ENCODE assay signal across 8 cellular contexts in the genomic region with DNA sequence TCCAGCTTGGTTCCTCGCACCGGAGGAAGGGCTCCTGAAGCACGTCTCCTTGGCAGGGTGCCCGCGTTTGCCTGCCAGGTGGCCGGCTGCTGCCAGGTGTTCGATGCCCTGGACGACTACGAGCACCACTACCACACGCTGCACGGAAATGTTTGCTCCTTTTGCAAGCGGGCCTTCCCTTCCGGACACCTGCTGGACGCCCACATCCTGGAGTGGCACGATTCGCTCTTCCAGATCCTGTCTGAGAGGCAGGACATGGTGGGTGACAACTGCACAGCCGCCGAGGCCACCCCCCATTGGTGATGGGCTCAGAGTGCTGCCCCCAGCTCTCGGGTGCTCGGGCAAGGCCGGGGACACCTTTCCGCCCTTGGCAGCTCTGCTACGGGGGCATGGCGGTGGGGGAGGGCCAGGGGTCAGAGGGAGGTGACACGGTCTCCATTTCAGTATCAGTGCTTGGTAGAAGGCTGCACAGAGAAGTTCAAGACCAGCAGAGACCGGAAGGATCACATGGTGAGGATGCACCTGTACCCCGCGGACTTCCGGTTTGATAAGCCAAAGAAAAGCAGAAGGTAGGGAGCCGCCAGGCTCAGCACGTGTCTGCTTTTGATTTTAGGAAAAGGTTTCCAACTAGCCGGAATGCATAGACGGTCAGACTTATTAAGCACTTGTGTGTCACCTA. TPM values are rescaled to one million over a fixed set of nuclear protein-coding genes. Genes with fewer than 3 reads are reported as not detected.
DNase-seq lines count a peak whose midpoint lies in the region; ATAC-seq and TF ChIP-seq lines count a peak whose summit lies in the region.

No MANE protein-coding gene starts in this region.

- peak overlapping the region; percentile 76 to 88 (median 81) for H3K4me3 Mint-ChIP-seq in CD8-positive, alpha-beta memory T cell
- peak overlapping the region; percentile 65 for H3K4me3 Mint-ChIP-seq in natural killer cell treated with Interleukin-12 subunit alpha and Interleukin-12 subunit beta and Interleukin-15 and Interleukin-18, amount 100 ng/mL, for 72 hours

- POLR2A ChIA-PET in CD8-positive, alpha-beta memory T cell (lab: Charles Lee): no interaction called here

- TF ChIP-seq POLR2A in body of pancreas (IDR thresholded peaks at IDR 0.05) (no peak), lower leg skin (IDR thresholded peaks at IDR 0.05) (no peak)

- no peak overlapping the region for H3K4me3 ChIP-seq in CD8-positive, alpha-beta memory T cell (ENCODE audit: low read length)
- H3K4me3 ChIP-seq in body of pancreas: no peak overlapping the region
- H3K4me3 ChIP-seq in lower leg skin (ENCODE audit: low read depth, poor library complexity, severe bottlenecking): no peak overlapping the region

- peaks cover 22 to 31% (median 24%) of the 10 kb centered on the region in 3 donors for H3K4me1 Mint-ChIP-seq in CD8-positive, alpha-beta memory T cell
- peaks cover 19 to 26% of the 10 kb centered on the region in 2 donors for H3K4me1 Mint-ChIP-seq in natural killer cell treated with Interleukin-12 subunit alpha and Interleukin-12 subunit beta and Interleukin-15 and Interleukin-18, amount 100 ng/mL, for 72 hours (ENCODE audit: low read depth in 2 of 2)

- peaks cover 0 to 51% (median 8%) of the 10 kb centered on the region in 3 donors for H3K36me3 Mint-ChIP-seq in CD8-positive, alpha-beta memory T cell
- H3K36me3 Mint-ChIP-seq in natural killer cell treated with Interleukin-12 subunit alpha and Interleukin-12 subunit beta and Interleukin-15 and Interleukin-18, amount 100 ng/mL, for 72 hours: no peaks in the 10 kb centered on the region

- H3K27ac Mint-ChIP-seq in CD8-positive, alpha-beta memory T cell: peak overlapping the region; percentile 11 to 84 (median 74)
- H3K27ac Mint-ChIP-seq in natural killer cell treated with Interleukin-12 subunit alpha and Interleukin-12 subunit beta and Interleukin-15 and Interleukin-18, amount 100 ng/mL, for 72 hours: peak overlapping the region in 1 of 2 donors; percentile 95

- H3K27me3 ChIP-seq in CD8-positive, alpha-beta memory T cell (ENCODE audit: insufficient read depth, low read length, poor library complexity, severe bottlenecking): no peaks in the 10 kb centered on the region
- no peaks in the 10 kb centered on the region for H3K27me3 ChIP-seq in body of pancreas

- peaks cover 0 to 7% of the 10 kb centered on the region in 2 donors for H3K27me3 Mint-ChIP-seq in CD8-positive, alpha-beta memory T cell
- no peaks in the 10 kb centered on the region for H3K27me3 Mint-ChIP-seq in natural killer cell treated with Interleukin-12 subunit alpha and Interleukin-12 subunit beta and Interleukin-15 and Interleukin-18, amount 100 ng/mL, for 72 hours

- no peaks in the 10 kb centered on the region for H3K9me3 ChIP-seq in CD8-positive, alpha-beta memory T cell (ENCODE audit: low read length)
- no peaks in the 10 kb centered on the region for H3K9me3 ChIP-seq in body of pancreas

- CTCF ChIA-PET in CD8-positive, alpha-beta memory T cell (lab: Charles Lee): interaction anchor here (1.2 to 1.5 kb wide), 2 partner anchors 9 to 11 kb away, joined by 3 read pairs; no protein-coding TSS in a partner anchor

- peak overlapping the region; percentile 99 for H3K27ac ChIP-seq in CD8-positive, alpha-beta memory T cell (ENCODE audit: low read depth, low read length)
- H3K27ac ChIP-seq in body of pancreas: peak overlapping the region; percentile 33 to 99 (median 93)

- peaks cover 18% of the 10 kb centered on the region for H3K4me1 ChIP-seq in CD8-positive, alpha-beta memory T cell (ENCODE audit: insufficient read depth, low read length)
- peaks cover 30% of the 10 kb centered on the region for H3K4me1 ChIP-seq in body of pancreas

- TF ChIP-seq CTCF in body of pancreas (IDR thresholded peaks at IDR 0.05) (no peak), lower leg skin (IDR thresholded peaks at IDR 0.05) (no peak)

- DNase-seq in CD8-positive, alpha-beta memory T cell: peak in 1 of 5 donors; percentile 59
- DNase-seq in NCI-H1105 treated with DMSO at 0.1 percent for 48 hours (lab: John Stamatoyannopoulos, UW) (peak; percentile 66), body of pancreas (peak; percentile 63 to 76 (median 71)), NCI-H82 treated with DMSO at 0.1 percent for 48 hours (lab: John Stamatoyannopoulos, UW; ENCODE audit: unreplicated experiment) (no peak), hypothalamus (lab: John Stamatoyannopoulos, UW) (no peak), lower leg skin (ENCODE audit: low spot score in 2 of 2) (no peak)
- no peak for DNase-seq in natural killer cell treated with Interleukin-12 subunit alpha and Interleukin-12 subunit beta and Interleukin-15 and Interleukin-18, amount 100 ng/mL, for 72 hours (ENCODE audit: low spot score)

- ATAC-seq in body of pancreas: no peak
- no peak for ATAC-seq in natural killer cell treated with Interleukin-12 subunit alpha and Interleukin-12 subunit beta and Interleukin-15 and Interleukin-18, amount 100 ng/mL, for 72 hours
- no peak for ATAC-seq in HG03095 (IDR thresholded peaks at IDR 0.05; ENCODE audit: unreplicated experiment)

- intact Hi-C loops in body of pancreas (cut with DNase I): no loop called here
- intact Hi-C loops in lower leg skin (cut with DNase I; ENCODE audit: low total_unique reads): no loop called here

- H3K36me3 ChIP-seq in CD8-positive, alpha-beta memory T cell (ENCODE audit: insufficient read depth, low read length): peaks cover 17% of the 10 kb centered on the region
- H3K36me3 ChIP-seq in body of pancreas (replicated peaks in 1 of 2; ENCODE audit: insufficient read depth in 1 of 2, low read depth in 2 of 2): no peaks in the 10 kb centered on the region

- H3K9me3 Mint-ChIP-seq in CD8-positive, alpha-beta memory T cell: peaks cover 0 to 3% (median 2%) of the 10 kb centered on the region in 5 donors
- H3K9me3 Mint-ChIP-seq in natural killer cell treated with Interleukin-12 subunit alpha and Interleukin-12 subunit beta and Interleukin-15 and Interleukin-18, amount 100 ng/mL, for 72 hours: no peaks in the 10 kb centered on the region

- WGBS in body of pancreas, 2 donors: 57 to 59% methylated on average over 25 to 33 of the region's 33 CpGs
- WGBS in lower leg skin, 2 donors: 87 to 90% methylated on average over 31 to 33 of the region's 33 CpGs

RNA-seq across cellular contexts. Expression of a gene that starts 1.1 kb away (rescaled TPM):
- 10 to 100 TPM; 82.2 to 83.2 TPM for total RNA-seq in CD8-positive, alpha-beta memory T cell
- 90.8 TPM for polyA plus RNA-seq in CD8-positive, alpha-beta memory T cell
- total RNA-seq in body of pancreas (10 to 100 TPM; 15.0 to 22.7 TPM), lower leg skin (10 to 100 TPM; 15.8 to 30.3 (median 22.0) TPM)
- 10 to 100 TPM; 38.1 to 73.2 TPM for total RNA-seq in natural killer cell treated with Interleukin-12 subunit alpha and Interleukin-12 subunit beta and Interleukin-15 and Interleukin-18, amount 100 ng/mL, for 72 hours

RNA-seq across cellular contexts. Expression of a gene that starts 1.2 kb away (rescaled TPM):
- total RNA-seq in CD8-positive, alpha-beta memory T cell: 10 to 100 TPM; 67.9 to 68.1 TPM
- 39.9 TPM for polyA plus RNA-seq in CD8-positive, alpha-beta memory T cell
- total RNA-seq in body of pancreas (10 to 100 TPM; 32.2 to 36.6 TPM), lower leg skin (10 to 100 TPM; 41.1 to 75.7 (median 43.5) TPM)
- total RNA-seq in natural killer cell treated with Interleukin-12 subunit alpha and Interleukin-12 subunit beta and Interleukin-15 and Interleukin-18, amount 100 ng/mL, for 72 hours: 10 to 100 TPM; 53.3 to 58.2 TPM

RNA-seq across cellular contexts. Expression of a gene that starts 26.8 kb away (rescaled TPM):
- total RNA-seq in CD8-positive, alpha-beta memory T cell: 1 to 10 TPM in 1 of 2 experiments, under 1 TPM in 1; 0.92 to 1.3 TPM
- 0.83 TPM for polyA plus RNA-seq in CD8-positive, alpha-beta memory T cell
- total RNA-seq in body of pancreas (1 to 10 TPM in 1 of 2 donors, not detected in 1; 1.8 TPM), lower leg skin (not detected)
- not detected for total RNA-seq in natural killer cell treated with Interleukin-12 subunit alpha and Interleukin-12 subunit beta and Interleukin-15 and Interleukin-18, amount 100 ng/mL, for 72 hours

RNA-seq across cellular contexts. Expression of a gene that starts 33.2 kb away (rescaled TPM):
- total RNA-seq in CD8-positive, alpha-beta memory T cell: 10 to 100 TPM; 67.0 to 70.0 TPM
- polyA plus RNA-seq in CD8-positive, alpha-beta memory T cell: 74.9 TPM
- 1 to 10 TPM; 3.4 to 4.6 TPM for total RNA-seq in body of pancreas
- 100 to 1,000 TPM; 202 to 211 TPM for total RNA-seq in natural killer cell treated with Interleukin-12 subunit alpha and Interleukin-12 subunit beta and Interleukin-15 and Interleukin-18, amount 100 ng/mL, for 72 hours
- 1 to 10 TPM; 3.3 to 5.9 (median 4.6) TPM for total RNA-seq in lower leg skin

RNA-seq across cellular contexts. Expression of a gene that starts 37.3 kb away (rescaled TPM):
- not detected for total RNA-seq in CD8-positive, alpha-beta memory T cell
- not detected for polyA plus RNA-seq in CD8-positive, alpha-beta memory T cell
- 1 to 10 TPM in 1 of 2 donors, not detected in 1; 6.5 TPM for total RNA-seq in body of pancreas
- not detected for total RNA-seq in natural killer cell treated with Interleukin-12 subunit alpha and Interleukin-12 subunit beta and Interleukin-15 and Interleukin-18, amount 100 ng/mL, for 72 hours
- total RNA-seq in lower leg skin: not detected

Comparison
In these comparisons a context has a peak if more than half of its experiments do, and no peak if none do; other contexts are left out.
1. DNase-seq: peak in NCI-H1105 treated with DMSO at 0.1 percent for 48 hours (single experiment) and body of pancreas (4 of 4); none in natural killer cell treated with Interleukin-12 subunit alpha and Interleukin-12 subunit beta and Interleukin-15 and Interleukin-18, amount 100 ng/mL, for 72 hours (single experiment), NCI-H82 treated with DMSO at 0.1 percent for 48 hours (single experiment), hypothalamus (0 of 51) and lower leg skin (0 of 2).